8 cellular contexts compared by ENCODE assay signal in the genomic region with DNA sequence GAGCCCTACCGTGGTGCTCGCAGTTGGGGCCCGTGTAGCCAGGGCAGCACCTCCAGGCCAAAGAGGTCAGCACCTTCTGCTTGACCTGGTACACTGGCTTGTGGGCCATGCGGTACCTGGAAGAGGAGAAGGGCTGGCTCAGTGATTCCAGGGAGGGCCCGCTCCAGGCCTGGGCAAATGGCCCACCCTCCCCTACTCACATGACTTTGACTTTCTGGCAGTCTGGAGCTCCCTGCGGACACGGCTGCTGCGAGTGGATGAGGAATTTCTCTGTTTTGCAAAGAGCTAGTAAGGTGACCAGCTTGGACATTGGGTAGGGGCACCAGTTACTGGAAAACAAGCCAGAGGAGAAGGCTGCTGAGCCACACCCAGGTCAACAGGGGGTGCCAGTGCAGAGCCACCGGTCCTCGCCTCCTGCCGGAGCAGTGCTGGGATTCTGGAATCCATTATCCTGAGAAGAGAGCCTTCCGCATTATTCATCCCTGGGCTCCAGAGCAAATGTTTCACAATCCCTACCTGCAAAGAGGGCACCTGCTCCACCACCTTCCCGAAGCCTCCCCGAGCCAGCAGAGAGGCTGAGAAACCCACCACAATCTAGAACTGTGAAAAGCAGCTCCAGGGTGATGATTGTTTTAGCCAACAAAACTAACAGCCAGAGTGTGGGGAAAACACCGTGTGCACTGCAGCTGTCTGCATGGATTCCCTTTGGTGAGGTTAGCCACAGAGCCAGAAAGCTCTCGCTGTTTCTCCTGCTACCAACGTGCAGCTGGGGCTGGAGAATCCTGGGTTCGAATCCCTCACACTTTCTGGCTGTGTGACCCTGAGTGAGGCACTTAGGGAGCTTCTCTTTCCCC. TPM values are rescaled to one million over a fixed set of nuclear protein-coding genes. Genes with fewer than 3 reads are reported as not detected.
DNase-seq lines count a peak whose midpoint lies in the region; ATAC-seq and TF ChIP-seq lines count a peak whose summit lies in the region.
"Had no signal": no experiment of that assay in that cellular context is flagged by ENCODE, and none has a peak within 500 bp of the region (broad histone marks: within the 10 kb centered on the region; RNA-seq: fewer than 3 reads in every experiment).

No MANE protein-coding gene starts in this region.

- intact Hi-C loops in stomach (cut with DNase I; ENCODE audit: low total_unique reads) = no loop called here

- TF ChIP-seq CTCF in right atrium auricular region (IDR thresholded peaks at IDR 0.05) (peak in 1 of 2 donors; percentile 46), stomach (IDR thresholded peaks at IDR 0.05) (no peak)

- 54 to 65% (median 64%) methylated on average over 16 to 18 of the region's 18 CpGs for WGBS in stomach, 5 donors

- H3K36me3 ChIP-seq in right atrium auricular region = no peaks in the 10 kb centered on the region
- H3K36me3 ChIP-seq in stomach = peaks cover 0 to 3% (median 1%) of the 10 kb centered on the region in 4 donors
- H3K36me3 ChIP-seq: SJSA1 had no signal

- peaks cover 0 to 39% of the 10 kb centered on the region in 2 donors for H3K4me1 ChIP-seq in right atrium auricular region
- H3K4me1 ChIP-seq in stomach = peaks cover 11 to 33% (median 21%) of the 10 kb centered on the region in 4 donors
- H3K4me1 ChIP-seq: SJSA1 had no signal

- H3K27ac ChIP-seq in right atrium auricular region (no peak overlapping the region), stomach (no peak overlapping the region)
- H3K27ac ChIP-seq: SJSA1 had no signal

- ATAC-seq in GM21786 (IDR thresholded peaks at IDR 0.05; ENCODE audit: unreplicated experiment) = no peak

- DNase-seq in HCEC 1CT = peak; percentile 21
- DNase-seq in activated CD8-positive, alpha-beta memory T cell treated with anti-CD3 and anti-CD28 coated beads, Interleukin-2, amount 50 U/mL, for 48 hours = peak; percentile 34
- peak; percentile 61 for DNase-seq in right atrium auricular region (ENCODE audit: low spot score)
- DNase-seq in stomach = peak; percentile 23
- DNase-seq in AML-193 (lab: John Stamatoyannopoulos, UW) = no peak
- DNase-seq in SW 1271 (lab: John Stamatoyannopoulos, UW) = no peak

- H3K9me3 ChIP-seq in right atrium auricular region (no peaks in the 10 kb centered on the region), stomach (no peaks in the 10 kb centered on the region)
- H3K9me3 ChIP-seq: SJSA1 had no signal

- no peaks in the 10 kb centered on the region for H3K27me3 ChIP-seq in right atrium auricular region
- peaks cover 0 to 10% (median 0%) of the 10 kb centered on the region in 3 donors for H3K27me3 ChIP-seq in stomach
- H3K27me3 ChIP-seq: SJSA1 had no signal

- H3K4me3 ChIP-seq in right atrium auricular region = no peak overlapping the region
- no peak overlapping the region for H3K4me3 ChIP-seq in stomach
- H3K4me3 ChIP-seq: SJSA1 had no signal

- TF ChIP-seq POLR2A in stomach (IDR thresholded peaks at IDR 0.05) = no peak

- no peak for TF ChIP-seq EP300 in stomach (IDR thresholded peaks at IDR 0.05)

RNA-seq across cellular contexts. Expression of gene MMRN2, which starts 11.8 kb away (rescaled TPM):
- total RNA-seq in right atrium auricular region = 10 to 100 TPM; 57.0 to 81.3 TPM
- 10 to 100 TPM in 3 of 5 donors, 1 to 10 TPM in 2; 1.8 to 40.0 (median 12.9) TPM for total RNA-seq in stomach
- 1 to 10 TPM in 2 of 3 donors, under 1 TPM in 1; 1.00 to 5.0 (median 3.1) TPM for polyA plus RNA-seq in stomach

RNA-seq across cellular contexts. Expression of gene SNCG, which starts 12.8 kb away (rescaled TPM):
- total RNA-seq in right atrium auricular region = 10 to 100 TPM; 20.9 to 33.8 TPM
- 1 to 10 TPM in 4 of 5 donors, not detected in 1; 3.8 to 7.6 (median 5.6) TPM for total RNA-seq in stomach
- polyA plus RNA-seq in stomach = 10 to 100 TPM; 10.9 to 59.6 (median 26.4) TPM

RNA-seq across cellular contexts. Expression of gene ADIRF, which starts 22.7 kb away (rescaled TPM):
- total RNA-seq in right atrium auricular region = 100 to 1,000 TPM in 1 of 2 donors, 10 to 100 TPM in 1; 67.8 to 195 TPM
- 10 to 100 TPM in 4 of 5 donors, 1 to 10 TPM in 1; 1.2 to 98.2 (median 28.6) TPM for total RNA-seq in stomach
- 100 to 1,000 TPM in 2 of 3 donors, 10 to 100 TPM in 1; 96.4 to 249 (median 101) TPM for polyA plus RNA-seq in stomach
- total RNA-seq: SJSA1 had no signal

Comparison
In these comparisons a context has a peak if more than half of its experiments do, and no peak if none do; other contexts are left out.
1. DNase-seq: peak in HCEC 1CT (single experiment), activated CD8-positive, alpha-beta memory T cell treated with anti-CD3 and anti-CD28 coated beads, Interleukin-2, amount 50 U/mL, for 48 hours (single experiment), right atrium auricular region (single experiment) and stomach (single experiment); none in AML-193 (0 of 2) and SW 1271 (0 of 2).